Comparison of ENCODE assay signal across 16 cellular contexts in the genomic region with DNA sequence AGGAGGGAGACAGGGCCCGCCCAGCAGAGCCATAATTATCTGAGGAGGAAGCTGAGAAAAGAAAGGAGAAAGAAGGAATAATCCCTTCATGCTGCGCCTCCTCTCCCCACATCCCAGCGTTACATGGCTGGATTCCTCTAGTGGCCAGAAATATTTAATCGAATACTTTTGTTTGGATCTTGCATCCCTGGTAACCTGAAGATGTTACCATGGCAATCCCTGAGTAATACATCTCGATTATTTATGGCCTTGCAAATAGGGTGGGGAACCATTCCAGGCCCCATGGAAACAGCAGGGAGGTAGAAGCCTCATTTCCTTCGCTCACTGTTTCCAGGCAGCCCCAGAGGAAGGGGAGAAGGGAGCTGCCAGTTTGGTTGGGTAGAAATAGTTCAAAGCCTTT.
DNase-seq lines count a peak whose midpoint lies in the region; TF ChIP-seq lines count a peak whose summit lies in the region.
"Had no signal": no experiment of that assay in that cellular context is flagged by ENCODE, and none has a peak within 500 bp of the region (broad histone marks: within the 10 kb centered on the region; RNA-seq: fewer than 3 reads in every experiment).

No MANE protein-coding gene starts in this region.

- no peak overlapping the region for H2BK120ac ChIP-seq in mesendoderm (ENCODE audit: low read depth, low read length)

- whole genome bisulfite sequencing in mesendoderm (ENCODE audit: extremely low coverage, insufficient coverage, low lambda C conversion rate) = no CpG with 5 or more reads among the region's 6 CpGs

- no peaks in the 10 kb centered on the region for H3K9me3 Mint-ChIP-seq in progenitor cell of endocrine pancreas (ENCODE audit: low read depth)

- H3K9ac ChIP-seq in mesendoderm (ENCODE audit: low read length) = no peak overlapping the region

- H3K4me1 ChIP-seq in mesendoderm (ENCODE audit: control insufficient read depth, low read depth, low read length) = no peaks in the 10 kb centered on the region
- H3K4me1 ChIP-seq: heart left ventricle, suprapubic skin had no signal

- peaks cover 24% of the 10 kb centered on the region for H3K4me1 Mint-ChIP-seq in progenitor cell of endocrine pancreas (ENCODE audit: low read depth)

- H3K23ac ChIP-seq in mesendoderm (ENCODE audit: low read length) = no peak overlapping the region

- DNase-seq in DMS153 treated with DMSO at 0.1 percent for 48 hours (lab: John Stamatoyannopoulos, UW; ENCODE audit: unreplicated experiment) = peak; percentile 11
- peak; percentile 7 for DNase-seq in M059J (ENCODE audit: low read depth)
- peak; percentile 64 for DNase-seq in astrocyte of the hippocampus (ENCODE audit: low read depth, low spot score)
- DNase-seq in mesendoderm = peak; percentile 91
- DNase-seq in amniotic stem cell (lab: John Stamatoyannopoulos, UW) = no peak
- no peak for DNase-seq in NCI-H1105 (lab: John Stamatoyannopoulos, UW)
- no peak for DNase-seq in progenitor cell of endocrine pancreas (ENCODE audit: low spot score, unreplicated experiment)
- no peak for DNase-seq in NCI-H1092 (lab: John Stamatoyannopoulos, UW)
- DNase-seq: activated gamma-delta T cell; aorta; heart left ventricle; MG63; NCI-H2171 treated with DMSO at 0.1 percent for 48 hours; SIG-M5; stimulated activated CD4-positive, alpha-beta T cell treated with anti-CD3 and anti-CD28 coated beads, Interleukin-2, amount 100 ng/mL, for 24 hours had no signal

- no peak overlapping the region for H3K27ac ChIP-seq in mesendoderm (ENCODE audit: low read depth, low read length)
- H3K27ac ChIP-seq: suprapubic skin had no signal

- no peaks in the 10 kb centered on the region for H3K79me1 ChIP-seq in mesendoderm (ENCODE audit: low read length)

- no peaks in the 10 kb centered on the region for H3K79me2 ChIP-seq in mesendoderm (ENCODE audit: control insufficient read depth, insufficient read depth, low read length)

- H3K27me3 ChIP-seq in mesendoderm (ENCODE audit: insufficient read depth, low read length, poor library complexity) = no peaks in the 10 kb centered on the region
- H3K27me3 ChIP-seq: heart left ventricle, MG63, suprapubic skin had no signal

- no peak overlapping the region for H3K4me2 ChIP-seq in mesendoderm (ENCODE audit: low read length)

- no peaks in the 10 kb centered on the region for H3K36me3 Mint-ChIP-seq in progenitor cell of endocrine pancreas (ENCODE audit: insufficient read depth)

- H2AK5ac ChIP-seq in mesendoderm (ENCODE audit: low read length) = no peak overlapping the region

- H2BK15ac ChIP-seq in mesendoderm (replicated peaks; ENCODE audit: low read depth) = no peak overlapping the region

- H3K18ac ChIP-seq in mesendoderm (ENCODE audit: low read length) = no peak overlapping the region

- no peak overlapping the region for H3K4ac ChIP-seq in mesendoderm (ENCODE audit: low read depth, low read length)

- H3K27me3 Mint-ChIP-seq in progenitor cell of endocrine pancreas = peaks cover 15% of the 10 kb centered on the region

- H2BK5ac ChIP-seq in mesendoderm (ENCODE audit: low read length) = no peak overlapping the region

- no peak overlapping the region for H3K27ac Mint-ChIP-seq in progenitor cell of endocrine pancreas

- no peak overlapping the region for H3K4me3 ChIP-seq in mesendoderm (ENCODE audit: low read length)
- H3K4me3 ChIP-seq: heart left ventricle, MG63, suprapubic skin had no signal

- H4K8ac ChIP-seq in mesendoderm (ENCODE audit: low read depth, low read length) = no peak overlapping the region

- no peak overlapping the region for H3K4me3 Mint-ChIP-seq in progenitor cell of endocrine pancreas (ENCODE audit: low read depth)

- no peak overlapping the region for H4K5ac ChIP-seq in mesendoderm (ENCODE audit: low read length)

- no peak overlapping the region for H3K56ac ChIP-seq in mesendoderm (ENCODE audit: low read length)

- TF ChIP-seq CTCF in progenitor cell of endocrine pancreas (IDR thresholded peaks at IDR 0.05; ENCODE audit: unreplicated experiment) = no peak

- H3K36me3 ChIP-seq in mesendoderm (ENCODE audit: control insufficient read depth, insufficient read depth, low read length) = no peaks in the 10 kb centered on the region
- H3K36me3 ChIP-seq: heart left ventricle, MG63, suprapubic skin had no signal

Comparison
In these comparisons a context has a peak if more than half of its experiments do, and no peak if none do; other contexts are left out.
1. DNase-seq: peak in DMS153 treated with DMSO at 0.1 percent for 48 hours (single experiment), M059J (single experiment), astrocyte of the hippocampus (single experiment) and mesendoderm (single experiment); none in amniotic stem cell (single experiment), NCI-H1105 (single experiment), progenitor cell of endocrine pancreas (single experiment) and NCI-H1092 (single experiment).